Comparison of ENCODE assay signal across 7 cellular contexts in genomic region chr20:58481541-58482021, GRCh38. TPM values are rescaled to one million over a fixed set of nuclear protein-coding genes. Genes with fewer than 3 reads are reported as not detected.
DNase-seq lines count a peak whose midpoint lies in the region; ATAC-seq, FAIRE-seq and TF ChIP-seq lines count a peak whose summit lies in the region.

No MANE protein-coding gene starts in this region.

- no peak overlapping the region for H3K23ac ChIP-seq in H9 (ENCODE audit: insufficient read length, low read depth, low read length)

- H3K79me2 ChIP-seq in H9 (ENCODE audit: insufficient read depth, low read length) (no peaks in the 10 kb centered on the region), GM12878 (ENCODE audit: control insufficient read depth, insufficient read depth, low read length) (no peaks in the 10 kb centered on the region)

- no peak overlapping the region for H3K18ac ChIP-seq in H9 (ENCODE audit: insufficient read length, low read depth, low read length)

- peaks cover 6 to 7% of the 10 kb centered on the region in 2 experiments for H3K4me1 Mint-ChIP-seq in H9

- H3K27ac ChIP-seq in H9 (ENCODE audit: insufficient read length, low read depth, low read length) (no peak overlapping the region), SJSA1 (peak overlapping the region; percentile 7; the same call in 1 of the 2 replicates), GM12878 (ENCODE audit: control insufficient read depth, insufficient read depth) (no peak overlapping the region)

- H3K4ac ChIP-seq in H9 (ENCODE audit: low read depth, low read length), result no peak overlapping the region

- no peak for FAIRE-seq in GM12878 (lab: Jason Lieb, UNC)

- H4K20me1 ChIP-seq in H9 (ENCODE audit: control insufficient read depth, insufficient read depth, insufficient read length) (no peaks in the 10 kb centered on the region), GM12878 (ENCODE audit: control insufficient read depth, insufficient read depth) (no peaks in the 10 kb centered on the region)

- no peak for TF ChIP-seq EP300 in GM12878 (IDR thresholded peaks at IDR 0.05; ENCODE audit: borderline replicate concordance in 1 of 2, control insufficient read depth in 1 of 2, low read depth in 2 of 2, low read length in 2 of 2)

- intact Hi-C loops in GM12878 (cut with micrococcal nuclease; ENCODE audit: unreplicated experiment), result no loop called here

- no peak overlapping the region for H3K27ac Mint-ChIP-seq in H9

- no peak overlapping the region for H4K8ac ChIP-seq in H9 (replicated peaks; ENCODE audit: insufficient read length, low read depth, low read length)

- H3K4me1 ChIP-seq in H9 (ENCODE audit: insufficient read depth, low read length) (no peaks in the 10 kb centered on the region), SJSA1 (replicated peaks) (peaks cover 18% of the 10 kb centered on the region), GM12878 (ENCODE audit: control insufficient read depth, insufficient read depth, low read length) (no peaks in the 10 kb centered on the region)

- no peaks in the 10 kb centered on the region for H3K27me3 ChIP-seq in H9 (ENCODE audit: insufficient read depth, low read length)
- no peaks in the 10 kb centered on the region for H3K27me3 ChIP-seq in SJSA1 (replicated peaks)
- no peaks in the 10 kb centered on the region for H3K27me3 ChIP-seq in GM12878 (replicated peaks in 1 of 2; ENCODE audit: control insufficient read depth in 2 of 2, insufficient read depth in 2 of 2, low read length in 1 of 2)

- no peak overlapping the region for H4K5ac ChIP-seq in H9 (ENCODE audit: insufficient read length, low read depth, low read length)

- SMC1A ChIA-PET in GM12878 (lab: Charles Lee; ENCODE audit: uncharacterized antibody, unreplicated experiment), result interaction anchor here (0.6 to 2.1 kb wide), 5 partner anchors 23 to 221 kb away, joined by 3 to 7 read pairs (median 3); partner anchors contain the start of gene STX16

- H2BK5ac ChIP-seq in H9 (ENCODE audit: insufficient read length, low read length), result no peak overlapping the region

- POLR2A ChIA-PET in GM12878 (lab: Charles Lee), result no interaction called here

- H3K9me3 ChIP-seq in H9 (ENCODE audit: control insufficient read depth, low read depth, low read length), result peaks cover 10% of the 10 kb centered on the region
- H3K9me3 ChIP-seq in SJSA1 (replicated peaks), result peaks cover 5% of the 10 kb centered on the region; the same call in 1 of the 2 replicates
- H3K9me3 ChIP-seq in GM12878 (replicated peaks; ENCODE audit: control insufficient read depth, insufficient read depth, low read length), result peaks cover 5% of the 10 kb centered on the region

- peak; percentile 34; the same call in 1 of the 2 replicates for TF ChIP-seq RAD21 in GM12878 (IDR thresholded peaks at IDR 0.05; ENCODE audit: insufficient read depth, low read depth, low read length)

- H3K4me3 ChIP-seq in SJSA1 (no peak overlapping the region), GM12878 (no peak overlapping the region)

- DNase-seq in H9, result peak; percentile 79
- DNase-seq in SJSA1 (ENCODE audit: low read depth in 1 of 2, low spot score in 2 of 2), result peak; percentile 67 to 72
- DNase-seq in GM12878 (ENCODE audit: low read depth, low spot score), result no peak
- DNase-seq in left kidney (ENCODE audit: low read depth, low spot score), result peak; percentile 74
- peak; percentile 10 for DNase-seq in stimulated activated CD8-positive, alpha-beta memory T cell treated with anti-CD3 and anti-CD28 coated beads, Interleukin-12 subunit alpha, Interleukin-12 subunit beta, amount 100 ng/mL, for 24 hours (ENCODE audit: extremely low read depth)
- DNase-seq in G401 (ENCODE audit: low spot score), result no peak

- WGBS in H9 (ENCODE audit: extremely low coverage, insufficient read length, low lambda C conversion rate), result no CpG with 5 or more reads among the region's 16 CpGs
- WGBS in GM12878 (ENCODE audit: insufficient coverage, insufficient replicate concordance, low lambda C conversion rate, missing lambda C conversion rate), result 38% methylated on average over 16 of the region's 16 CpGs

- H3K36me3 Mint-ChIP-seq in H9 (ENCODE audit: insufficient read depth in 1 of 3, low read depth in 3 of 3), result peaks cover 16 to 35% (median 21%) of the 10 kb centered on the region in 3 experiments

- H3K27me3 Mint-ChIP-seq in H9 (ENCODE audit: low read depth), result peaks cover 15% of the 10 kb centered on the region

- no peak overlapping the region for H3K9ac ChIP-seq in H9 (ENCODE audit: extremely low read depth, insufficient read length, low read length)
- no peak overlapping the region for H3K9ac ChIP-seq in GM12878 (ENCODE audit: control insufficient read depth, insufficient read depth, low read length)

- no peak overlapping the region for H2BK15ac ChIP-seq in H9 (ENCODE audit: low read depth, low read length)

- no peak overlapping the region for H2BK20ac ChIP-seq in H9 (ENCODE audit: low read depth, low read length, poor library complexity, severe bottlenecking)

- RAD21 ChIA-PET in GM12878 (lab: Charles Lee; ENCODE audit: unreplicated experiment), result interaction anchor here (0.6 to 1.6 kb wide), 5 partner anchors 18 to 367 kb away, joined by 3 to 9 read pairs (median 3); partner anchors contain the start of gene STX16

- H3K9me3 Mint-ChIP-seq in H9, result peaks cover 39 to 41% of the 10 kb centered on the region in 2 experiments

- TF ChIP-seq CTCF in H9 (conservative IDR thresholded peaks at IDR 0.05) (peak; percentile 93), GM12878 (IDR thresholded peaks at IDR 0.05 in 2 of 3, conservative IDR thresholded peaks at IDR 0.05 in 1 of 3; ENCODE audit: control insufficient read depth in 2 of 3, extremely low read depth in 1 of 3, insufficient read depth in 1 of 3, low read depth in 3 of 3, low read length in 3 of 3) (peak; percentile 31 to 42 (median 37); a peak in 4 of 6 replicates)

- H2AK5ac ChIP-seq in H9 (ENCODE audit: insufficient read length, low read length), result no peak overlapping the region

- H3K4me3 Mint-ChIP-seq in H9, result no peak overlapping the region

- H4K91ac ChIP-seq in H9 (ENCODE audit: insufficient read length, low read depth, low read length), result no peak overlapping the region

- H3T11ph ChIP-seq in H9 (ENCODE audit: low read length), result no peak overlapping the region

- no peaks in the 10 kb centered on the region for H3K23me2 ChIP-seq in H9 (ENCODE audit: insufficient read length, low read depth, low read length, poor library complexity, severe bottlenecking)

- H3K4me2 ChIP-seq in H9 (ENCODE audit: insufficient read depth, insufficient read length, low read length) (peak overlapping the region; percentile 2), GM12878 (ENCODE audit: control insufficient read depth, insufficient read depth) (no peak overlapping the region)

- no peak overlapping the region; the same call in 1 of the 2 replicates for H3K14ac ChIP-seq in H9 (ENCODE audit: insufficient read depth, low read length)

- no peak overlapping the region for H3K56ac ChIP-seq in H9 (ENCODE audit: insufficient read length, low read depth, low read length)

- no peak for TF ChIP-seq POLR2A in GM12878 (IDR thresholded peaks at IDR 0.05; ENCODE audit: low read depth, low read length)

- no peak overlapping the region for H2BK12ac ChIP-seq in H9 (ENCODE audit: insufficient read length, low read depth, low read length)

- no peaks in the 10 kb centered on the region for H3K79me1 ChIP-seq in H9 (ENCODE audit: insufficient read depth, low read depth, low read length, poor library complexity, severe bottlenecking)

- no peak overlapping the region for H2BK120ac ChIP-seq in H9 (ENCODE audit: low read depth, low read length, poor library complexity, severe bottlenecking)

- H3K36me3 ChIP-seq in SJSA1 (no peaks in the 10 kb centered on the region), GM12878 (ENCODE audit: control insufficient read depth in 2 of 2, insufficient read depth in 2 of 2, low read length in 1 of 2) (no peaks in the 10 kb centered on the region)

- CTCF ChIA-PET in GM12878 (lab: Yijun Ruan, JAX), result interaction anchor here (0.5 to 1.9 kb wide), 10 partner anchors 10 to 497 kb away, joined by 3 to 5 read pairs (median 4); partner anchors contain the start of genes GNAS-AS1 and STX16

- ATAC-seq in GM12878 (peak; percentile 31; the same call in 1 of the 3 replicates), HG02759 (IDR thresholded peaks at IDR 0.05; ENCODE audit: unreplicated experiment) (no peak)

- H2AFZ ChIP-seq in H9 (ENCODE audit: low read length) (peak overlapping the region; percentile 89), GM12878 (ENCODE audit: control insufficient read depth, low read depth, low read length) (no peak overlapping the region)

- in situ Hi-C loops in GM12878 (cut with MboI), result no loop called here
- in situ Hi-C loops in G401 (cut with HindIII; ENCODE audit: low sequenced_read_pairs), result no loop called here

- BruUV-seq in GM12878 (replicated peaks; lab: Mats Ljungman, UMichigan), result no TSS peak

TF ChIP-seq in GM12878, 131 proteins besides CTCF, POLR2A, EP300 and RAD21:
- TF ChIP-seq MYB (IDR thresholded peaks at IDR 0.05; ENCODE audit: borderline replicate concordance, low read depth, low read length) (no peak), SMC3 (IDR thresholded peaks at IDR 0.05; ENCODE audit: borderline replicate concordance, low read length) (peak; percentile 39)
TF ChIP-seq in GM12878: peak in this region for 1.

RNA-seq across cellular contexts. Expression of gene APCDD1L, which starts 33.6 kb away (rescaled TPM):
- total RNA-seq in H9 (2021) (0.68 and 1.1 TPM in 2 replicates), GM12878 (2014; rRNA removed) (not detected in 2 replicates), GM12878 (2014; rRNA removed; fragmentation: Illumina TruSeq; extraction: Trizol) (not detected in 2 replicates), GM12878 (2021) (not detected in 2 replicates)
- total RNA-seq in SJSA1 (2014; rRNA removed; shearing (Covaris generic)), result 0.24 TPM in 1 of 2 replicates, not detected in the other
- 0.12 and 0.94 TPM in 2 replicates for total RNA-seq in GM12878 (2013; cell fraction: nucleolus; rRNA removed)
- polyA plus RNA-seq in GM12878 (2011; ENCODE audit: low read depth), result 0.09 TPM
- polyA plus RNA-seq in GM12878 (2011; rRNA removed) (not detected in 2 replicates), GM12878 (2014; fragmentation: Illumina TruSeq; extraction: Trizol) (not detected in 2 replicates), GM12878 (2014; fragmentation: Nextera tagmentation; extraction: Ambion mirVana) (not detected), GM12878 (2014; rRNA removed) (not detected in 2 replicates), GM12878 (2016; fragmentation: Nextera tagmentation; extraction: Ambion mirVana) (under 1 TPM; 0.14 to 0.50 TPM)
- polyA plus RNA-seq in GM12878 (2011; cell fraction: cytosol; rRNA removed), result not detected in 2 replicates
- not detected in 2 replicates for polyA plus RNA-seq in GM12878 (2011; cell fraction: nucleus; rRNA removed)
- 0.04 and 0.22 TPM in 2 replicates for polyA plus RNA-seq in GM12878 (2012)
- polyA minus RNA-seq in GM12878 (2011; rRNA and poly(A)+ RNA removed), result not detected in 2 replicates
- not detected in 2 replicates for polyA minus RNA-seq in GM12878 (2011; cell fraction: cytosol; rRNA and poly(A)+ RNA removed)
- polyA minus RNA-seq in GM12878 (2011; cell fraction: nucleus; rRNA and poly(A)+ RNA removed), result not detected in 2 replicates
- total RNA-seq in G401 (2014; rRNA removed; shearing (Covaris generic)), result not detected in 2 replicates

Comparison
In these comparisons a context has a peak if more than half of its experiments do, and no peak if none do; other contexts are left out.
1. DNase-seq: peak in H9 (single experiment), SJSA1 (2 of 2), left kidney (single experiment) and stimulated activated CD8-positive, alpha-beta memory T cell treated with anti-CD3 and anti-CD28 coated beads, Interleukin-12 subunit alpha, Interleukin-12 subunit beta, amount 100 ng/mL, for 24 hours (single experiment); none in GM12878 (single experiment) and G401 (single experiment).